ENCODE assay signal across 8 cellular contexts in genomic region chr5:107672212-107673105, GRCh38. TPM values are rescaled to one million over a fixed set of nuclear protein-coding genes. Genes with fewer than 3 reads are reported as not detected.
DNase-seq lines count a peak whose midpoint lies in the region; ATAC-seq and TF ChIP-seq lines count a peak whose summit lies in the region.

No MANE protein-coding gene starts in this region.

- ATAC-seq in GM18868 (IDR thresholded peaks at IDR 0.05; ENCODE audit: unreplicated experiment), result peak; percentile 21
- peak; percentile 31 for ATAC-seq in memory B cell (ENCODE audit: low read depth)
- no peak for ATAC-seq in GM19351 (IDR thresholded peaks at IDR 0.05; ENCODE audit: unreplicated experiment)

- DNase-seq in AG08396 (ENCODE audit: low spot score) (peak; percentile 77), NCI-H2081 (lab: John Stamatoyannopoulos, UW) (peak; percentile 94 to 95), epithelial cell of proximal tubule (ENCODE audit: low read depth) (peak; percentile 93), memory B cell (ENCODE audit: low spot score in 2 of 2) (no peak), superior temporal gyrus (ENCODE audit: extremely low spot score) (peak; percentile 65)
- no peak for DNase-seq in activated CD4-positive, alpha-beta T cell treated with anti-CD3 and anti-CD28 coated beads, Interleukin-2, amount 10 ng/mL, durations not matched to agents 7 days and 5 days

- peak overlapping the region; percentile 65 for H3K4me3 Mint-ChIP-seq in activated CD4-positive, alpha-beta T cell treated with anti-CD3 and anti-CD28 coated beads, Interleukin-2, amount 10 ng/mL, durations not matched to agents 7 days and 5 days
- H3K4me3 Mint-ChIP-seq in memory B cell, result peak overlapping the region; percentile 83

- CTCF ChIA-PET in activated CD4-positive, alpha-beta T cell treated with anti-CD3 and anti-CD28 coated beads, Interleukin-2, amount 10 ng/mL, durations not matched to agents 7 days and 5 days (lab: Charles Lee), result no interaction called here

- peaks cover 74% of the 10 kb centered on the region for H3K27me3 Mint-ChIP-seq in activated CD4-positive, alpha-beta T cell treated with anti-CD3 and anti-CD28 coated beads, Interleukin-2, amount 10 ng/mL, durations not matched to agents 7 days and 5 days
- peaks cover 22% of the 10 kb centered on the region for H3K27me3 Mint-ChIP-seq in memory B cell

- H3K4me3 ChIP-seq in epithelial cell of proximal tubule (ENCODE audit: low read depth, low read length), result peak overlapping the region; percentile 83

- H3K9me3 Mint-ChIP-seq in activated CD4-positive, alpha-beta T cell treated with anti-CD3 and anti-CD28 coated beads, Interleukin-2, amount 10 ng/mL, durations not matched to agents 7 days and 5 days, result no peaks in the 10 kb centered on the region
- no peaks in the 10 kb centered on the region for H3K9me3 Mint-ChIP-seq in memory B cell

- no peaks in the 10 kb centered on the region for H3K36me3 Mint-ChIP-seq in activated CD4-positive, alpha-beta T cell treated with anti-CD3 and anti-CD28 coated beads, Interleukin-2, amount 10 ng/mL, durations not matched to agents 7 days and 5 days (ENCODE audit: low read depth)
- H3K36me3 Mint-ChIP-seq in memory B cell, result no peaks in the 10 kb centered on the region

- POLR2A ChIA-PET in activated CD4-positive, alpha-beta T cell treated with anti-CD3 and anti-CD28 coated beads, Interleukin-2, amount 10 ng/mL, durations not matched to agents 7 days and 5 days (lab: Charles Lee), result no interaction called here

- TF ChIP-seq CTCF in epithelial cell of proximal tubule (conservative IDR thresholded peaks at IDR 0.05; ENCODE audit: low read depth, low read length), result no peak

- H3K27ac Mint-ChIP-seq in activated CD4-positive, alpha-beta T cell treated with anti-CD3 and anti-CD28 coated beads, Interleukin-2, amount 10 ng/mL, durations not matched to agents 7 days and 5 days, result no peak overlapping the region
- H3K27ac Mint-ChIP-seq in memory B cell, result no peak overlapping the region

- H3K4me1 Mint-ChIP-seq in activated CD4-positive, alpha-beta T cell treated with anti-CD3 and anti-CD28 coated beads, Interleukin-2, amount 10 ng/mL, durations not matched to agents 7 days and 5 days, result peaks cover 28% of the 10 kb centered on the region
- H3K4me1 Mint-ChIP-seq in memory B cell, result peaks cover 19% of the 10 kb centered on the region

RNA-seq across cellular contexts. Expression of gene EFNA5, which starts 1.7 kb away (rescaled TPM):
- not detected for total RNA-seq in activated CD4-positive, alpha-beta T cell treated with anti-CD3 and anti-CD28 coated beads, Interleukin-2, amount 10 ng/mL, durations not matched to agents 7 days and 5 days
- total RNA-seq in epithelial cell of proximal tubule, result 17.8 and 28.1 TPM in 2 replicates

Comparison
In these comparisons a context has a peak if more than half of its experiments do, and no peak if none do; other contexts are left out.
1. DNase-seq: peak in AG08396 (single experiment), NCI-H2081 (2 of 2), epithelial cell of proximal tubule (single experiment) and superior temporal gyrus (single experiment); none in activated CD4-positive, alpha-beta T cell treated with anti-CD3 and anti-CD28 coated beads, Interleukin-2, amount 10 ng/mL, durations not matched to agents 7 days and 5 days (single experiment) and memory B cell (0 of 2).
2. RNA of gene EFNA5, which starts 1.7 kb away (total RNA-seq): 17.8 to 28.1 TPM in epithelial cell of proximal tubule; not detected in activated CD4-positive, alpha-beta T cell treated with anti-CD3 and anti-CD28 coated beads, Interleukin-2, amount 10 ng/mL, durations not matched to agents 7 days and 5 days; every median in the first group is over 10 times any median in the second.